Comparison of ENCODE assay signal across 29 cellular contexts in genomic region chr10:119442758-119443060, GRCh38.
DNase-seq lines count a peak whose midpoint lies in the region; ATAC-seq, FAIRE-seq and TF ChIP-seq lines count a peak whose summit lies in the region.
"Had no signal": no experiment of that assay in that cellular context is flagged by ENCODE, and none has a peak within 500 bp of the region (broad histone marks: within the 10 kb centered on the region; RNA-seq: fewer than 3 reads in every experiment).

No MANE protein-coding gene starts in this region.

- H3K4me3 ChIP-seq in Loucy (ENCODE audit: low read length, poor library complexity, severe bottlenecking) = peak overlapping the region; percentile 29
- H3K4me3 ChIP-seq: gastroesophageal sphincter, sigmoid colon, SK-N-MC, stomach, thyroid gland had no signal

- H3K27ac Mint-ChIP-seq in central memory CD8-positive, alpha-beta T cell (ENCODE audit: low read depth) = peak overlapping the region; percentile 10
- peak overlapping the region; percentile 38 for H3K27ac Mint-ChIP-seq in progenitor cell of endocrine pancreas
- H3K27ac Mint-ChIP-seq: activated CD4-positive, alpha-beta memory T cell treated with anti-CD3 and anti-CD28 coated beads for 36 hours had no signal

- H3K9me2 ChIP-seq in Loucy (replicated peaks; ENCODE audit: low read depth, low read length) = no peaks in the 10 kb centered on the region

- H3K27ac ChIP-seq in RWPE1 = no peak overlapping the region
- H3K27ac ChIP-seq: SK-N-MC, thyroid gland had no signal

- no peaks in the 10 kb centered on the region for H4K20me1 ChIP-seq in Loucy (ENCODE audit: insufficient read depth, low read length, poor library complexity, severe bottlenecking)

- CTCF ChIA-PET in RWPE1 (lab: Yijun Ruan, JAX) = interaction anchor here (1.1 to 1.3 kb wide), 3 partner anchors 92 to 243 kb away, joined by 3 to 4 read pairs (median 3); no protein-coding TSS in a partner anchor

- H3K4me3 Mint-ChIP-seq in central memory CD8-positive, alpha-beta T cell = no peak overlapping the region
- no peak overlapping the region for H3K4me3 Mint-ChIP-seq in progenitor cell of endocrine pancreas (ENCODE audit: low read depth)
- H3K4me3 Mint-ChIP-seq: activated CD4-positive, alpha-beta memory T cell treated with anti-CD3 and anti-CD28 coated beads for 36 hours; activated naive CD4-positive, alpha-beta T cell treated with anti-CD3 and anti-CD28 coated beads, Interleukin-2, amount 50 U/mL, for 24 hours had no signal

- peak overlapping the region; percentile 51 for H3K4me2 ChIP-seq in Loucy (ENCODE audit: low read depth, low read length, poor library complexity, severe bottlenecking)

- TF ChIP-seq CTCF in Loucy (conservative IDR thresholded peaks at IDR 0.05; ENCODE audit: low read length) (no peak), progenitor cell of endocrine pancreas (IDR thresholded peaks at IDR 0.05; ENCODE audit: unreplicated experiment) (no peak), RWPE1 (conservative IDR thresholded peaks at IDR 0.05; ENCODE audit: low read depth) (no peak)

- no peak for TF ChIP-seq POLR2A in GM12891 (IDR thresholded peaks at IDR 0.05; ENCODE audit: low read depth, low read length)

- H3K27me3 Mint-ChIP-seq in central memory CD8-positive, alpha-beta T cell = no peaks in the 10 kb centered on the region
- H3K27me3 Mint-ChIP-seq in progenitor cell of endocrine pancreas = no peaks in the 10 kb centered on the region
- H3K27me3 Mint-ChIP-seq: activated CD4-positive, alpha-beta memory T cell treated with anti-CD3 and anti-CD28 coated beads for 36 hours; activated naive CD4-positive, alpha-beta T cell treated with anti-CD3 and anti-CD28 coated beads, Interleukin-2, amount 50 U/mL, for 24 hours had no signal

- ATAC-seq in central memory CD8-positive, alpha-beta T cell (replicated peaks; ENCODE audit: extremely low read depth, poor library complexity, severe bottlenecking) = no peak
- ATAC-seq: gastroesophageal sphincter, left lobe of liver had no signal

- H3K36me3 ChIP-seq in Loucy (ENCODE audit: insufficient read depth, low read length) = no peaks in the 10 kb centered on the region
- H3K36me3 ChIP-seq: thyroid gland had no signal

- peak; percentile 61 for FAIRE-seq in GM12891 (lab: Jason Lieb, UNC)
- FAIRE-seq: colon had no signal

- H2AFZ ChIP-seq in Loucy (ENCODE audit: low read length) = no peak overlapping the region

- H3K79me2 ChIP-seq in Loucy (ENCODE audit: insufficient read depth, low read length) = no peaks in the 10 kb centered on the region

- no peaks in the 10 kb centered on the region for H3K9me3 ChIP-seq in Loucy (ENCODE audit: insufficient read depth, low read depth, low read length)
- H3K9me3 ChIP-seq: gastroesophageal sphincter, sigmoid colon, stomach, thyroid gland had no signal

- H3K9me3 Mint-ChIP-seq in central memory CD8-positive, alpha-beta T cell = no peaks in the 10 kb centered on the region
- no peaks in the 10 kb centered on the region for H3K9me3 Mint-ChIP-seq in progenitor cell of endocrine pancreas (ENCODE audit: low read depth)
- H3K9me3 Mint-ChIP-seq: activated CD4-positive, alpha-beta memory T cell treated with anti-CD3 and anti-CD28 coated beads for 36 hours; activated naive CD4-positive, alpha-beta T cell treated with anti-CD3 and anti-CD28 coated beads, Interleukin-2, amount 50 U/mL, for 24 hours had no signal

- no peak for DNase-seq in GM12891 (ENCODE audit: insufficient read length, low spot score)
- DNase-seq in central memory CD8-positive, alpha-beta T cell (ENCODE audit: low spot score in 2 of 2) = no peak
- no peak for DNase-seq in progenitor cell of endocrine pancreas (ENCODE audit: low spot score, unreplicated experiment)
- no peak for DNase-seq in RWPE1 (ENCODE audit: low spot score)
- no peak for DNase-seq in NCI-H526 (lab: John Stamatoyannopoulos, UW)
- DNase-seq in hypothalamus (lab: John Stamatoyannopoulos, UW) = no peak
- DNase-seq: activated CD4-positive, alpha-beta memory T cell treated with anti-CD3 and anti-CD28 coated beads for 36 hours; anterior cingulate cortex; Calu3; effector CD4-positive, alpha-beta T cell; GF-D8; GOT3; hippocampal formation; IMR-90; NCI-H1694; NCI-H82; RPMI8226; sigmoid colon; stimulated activated CD4-positive, alpha-beta T cell treated with anti-CD3 and anti-CD28 coated beads, Interleukin-12 subunit alpha, Interleukin-12 subunit beta, amount 100 ng/mL, for 4 hours; stimulated activated CD4-positive, alpha-beta T cell treated with anti-CD3 and anti-CD28 coated beads, Interleukin-2, amount 100 ng/mL, for 48 hours; stomach; T-helper 2 cell; thyroid gland had no signal

- H3K27me3 ChIP-seq in Loucy (ENCODE audit: insufficient read depth, low read length, poor library complexity, severe bottlenecking) = no peaks in the 10 kb centered on the region
- H3K27me3 ChIP-seq: gastroesophageal sphincter, sigmoid colon, stomach, thyroid gland had no signal

- H3F3A ChIP-seq in Loucy (ENCODE audit: low read depth) = no peaks in the 10 kb centered on the region

- POLR2A ChIA-PET in RWPE1 (lab: Yijun Ruan, JAX; ENCODE audit: low non-redundant PET) = no interaction called here

- peak overlapping the region; percentile 13 for H3K9ac ChIP-seq in Loucy (ENCODE audit: low read depth, low read length, poor library complexity, severe bottlenecking)

- peaks cover 3% of the 10 kb centered on the region for H3K36me3 Mint-ChIP-seq in central memory CD8-positive, alpha-beta T cell (ENCODE audit: insufficient read depth)
- peaks cover 12% of the 10 kb centered on the region for H3K36me3 Mint-ChIP-seq in progenitor cell of endocrine pancreas (ENCODE audit: insufficient read depth)

- peaks cover 30% of the 10 kb centered on the region for H3K4me1 ChIP-seq in Loucy (ENCODE audit: insufficient read depth, low read length, poor library complexity, severe bottlenecking)

- peaks cover 10% of the 10 kb centered on the region for H3K4me1 Mint-ChIP-seq in central memory CD8-positive, alpha-beta T cell
- H3K4me1 Mint-ChIP-seq in progenitor cell of endocrine pancreas (ENCODE audit: low read depth) = no peaks in the 10 kb centered on the region

TF ChIP-seq in GM12891, 5 proteins besides CTCF, POLR2A, EP300 and RAD21:
- TF ChIP-seq POLR2AphosphoS5 (IDR thresholded peaks at IDR 0.05; ENCODE audit: low read depth, low read length) (no peak), POU2F2 (IDR thresholded peaks at IDR 0.05; ENCODE audit: low read depth, low read length) (no peak), TAF1 (IDR thresholded peaks at IDR 0.05; ENCODE audit: low read depth, low read length) (no peak), SPI1 (IDR thresholded peaks at IDR 0.05; ENCODE audit: low read depth, low read length) (no peak)
